In genomic region chr2:97792416-97792815, GRCh38 we compare ENCODE assay signal across 14 cellular contexts.
DNase-seq lines count a peak whose midpoint lies in the region; ATAC-seq and TF ChIP-seq lines count a peak whose summit lies in the region.
"Had no signal": no experiment of that assay in that cellular context is flagged by ENCODE, and none has a peak within 500 bp of the region (broad histone marks: within the 10 kb centered on the region; RNA-seq: fewer than 3 reads in every experiment).

No MANE protein-coding gene starts in this region.

- H3K4me2 ChIP-seq in PC-3 (ENCODE audit: low read length): no peak overlapping the region
- H3K4me2 ChIP-seq: A549, GM23338 had no signal

- H3K27ac Mint-ChIP-seq in Calu3 (ENCODE audit: unreplicated experiment) (no peak overlapping the region), neural crest cell (ENCODE audit: unreplicated experiment) (peak overlapping the region; percentile 78)
- H3K27ac Mint-ChIP-seq: CD14-positive monocyte; CD8-positive, alpha-beta T cell; GM23338 had no signal

- intact Hi-C loops in Calu3 (cut with micrococcal nuclease; ENCODE audit: unreplicated experiment): no loop called here
- intact Hi-C loops in PC-3 (cut with micrococcal nuclease): no loop called here
- intact Hi-C loops in sigmoid colon (cut with DNase I): no loop called here

- no peaks in the 10 kb centered on the region for H3K79me2 ChIP-seq in PC-3 (ENCODE audit: low read length)

- no peak for TF ChIP-seq EP300 in suprapubic skin (IDR thresholded peaks at IDR 0.05)
- TF ChIP-seq EP300 in sigmoid colon (IDR thresholded peaks at IDR 0.05): no peak

- H3K4me1 ChIP-seq in PC-3 (ENCODE audit: insufficient read depth, low read length) (peaks cover 6% of the 10 kb centered on the region), suprapubic skin (no peaks in the 10 kb centered on the region), sigmoid colon (no peaks in the 10 kb centered on the region)
- H3K4me1 ChIP-seq: A549, BE2C had no signal

- H3K9me3 ChIP-seq in PC-3 (ENCODE audit: low read length) (no peaks in the 10 kb centered on the region), suprapubic skin (no peaks in the 10 kb centered on the region), sigmoid colon (no peaks in the 10 kb centered on the region)
- H3K9me3 ChIP-seq: A549, BE2C had no signal

- H3K4me3 Mint-ChIP-seq in Calu3 (ENCODE audit: low read depth, unreplicated experiment): no peak overlapping the region
- no peak overlapping the region for H3K4me3 Mint-ChIP-seq in neural crest cell
- H3K4me3 Mint-ChIP-seq: CD14-positive monocyte; CD8-positive, alpha-beta T cell; GM23338 had no signal

- H3K27me3 Mint-ChIP-seq in Calu3 (ENCODE audit: unreplicated experiment): no peaks in the 10 kb centered on the region
- H3K27me3 Mint-ChIP-seq in neural crest cell (ENCODE audit: low read depth): no peaks in the 10 kb centered on the region

- POLR2A ChIA-PET in PC-3 (lab: Charles Lee; ENCODE audit: unreplicated experiment): no interaction called here

- CTCF ChIA-PET in Calu3 (lab: Charles Lee) (no interaction called here), PC-3 (lab: Charles Lee) (interaction anchor here (0.6 kb wide), 1 partner anchor 18 kb away, joined by 3 read pairs; no protein-coding TSS in a partner anchor)

- TF ChIP-seq POLR2A in suprapubic skin (IDR thresholded peaks at IDR 0.05) (no peak), sigmoid colon (IDR thresholded peaks at IDR 0.05) (no peak)

- DNase-seq in Calu3 (no peak), DMS79 (lab: John Stamatoyannopoulos, UW) (peak; percentile 80), PC-3 (no peak), neural crest cell (ENCODE audit: low read depth, low spot score) (no peak), suprapubic skin (ENCODE audit: low spot score in 2 of 2) (no peak), C1 segment of cervical spinal cord (lab: John Stamatoyannopoulos, UW) (no peak), sigmoid colon (no peak)
- DNase-seq: BE2C; CD8-positive, alpha-beta T cell; COR-L47; H7 had no signal

- no peaks in the 10 kb centered on the region for H4K20me1 ChIP-seq in PC-3 (ENCODE audit: low read length)

- H3K4me1 Mint-ChIP-seq in Calu3 (ENCODE audit: low read depth, unreplicated experiment) (no peaks in the 10 kb centered on the region), neural crest cell (no peaks in the 10 kb centered on the region)
- H3K4me1 Mint-ChIP-seq: CD14-positive monocyte, GM23338 had no signal

- H3K27ac ChIP-seq in PC-3 (ENCODE audit: low read length): no peak overlapping the region
- no peak overlapping the region for H3K27ac ChIP-seq in suprapubic skin
- H3K27ac ChIP-seq in sigmoid colon: no peak overlapping the region
- H3K27ac ChIP-seq: A549 had no signal

- H3K36me3 Mint-ChIP-seq in Calu3 (ENCODE audit: insufficient read depth, unreplicated experiment) (no peaks in the 10 kb centered on the region), neural crest cell (ENCODE audit: low read depth) (peaks cover 24% of the 10 kb centered on the region)

- H3F3A ChIP-seq in PC-3 (ENCODE audit: low read length, unreplicated experiment): no peaks in the 10 kb centered on the region

- no peaks in the 10 kb centered on the region for H3K27me3 ChIP-seq in PC-3 (ENCODE audit: low read length)
- no peaks in the 10 kb centered on the region for H3K27me3 ChIP-seq in suprapubic skin
- no peaks in the 10 kb centered on the region for H3K27me3 ChIP-seq in sigmoid colon
- H3K27me3 ChIP-seq: BE2C had no signal

- no peaks in the 10 kb centered on the region for H3K9me3 Mint-ChIP-seq in Calu3 (ENCODE audit: low read depth, unreplicated experiment)
- no peaks in the 10 kb centered on the region for H3K9me3 Mint-ChIP-seq in neural crest cell
- H3K9me3 Mint-ChIP-seq: CD14-positive monocyte; CD8-positive, alpha-beta T cell; GM23338 had no signal

- H3K4me3 ChIP-seq in PC-3 (ENCODE audit: low read length) (no peak overlapping the region), suprapubic skin (no peak overlapping the region), sigmoid colon (no peak overlapping the region)
- H3K4me3 ChIP-seq: A549, GM23338 had no signal

- TF ChIP-seq CTCF in Calu3 (IDR thresholded peaks at IDR 0.05; ENCODE audit: unreplicated experiment): no peak
- TF ChIP-seq CTCF in PC-3 (conservative IDR thresholded peaks at IDR 0.05; ENCODE audit: low read depth, low read length): no peak
- no peak for TF ChIP-seq CTCF in neural crest cell (conservative IDR thresholded peaks at IDR 0.05)
- no peak for TF ChIP-seq CTCF in suprapubic skin (IDR thresholded peaks at IDR 0.05)
- no peak for TF ChIP-seq CTCF in sigmoid colon (IDR thresholded peaks at IDR 0.05)

- peaks cover 23% of the 10 kb centered on the region; the same call in 1 of the 2 replicates for H3K36me3 ChIP-seq in PC-3 (ENCODE audit: low read depth, low read length)
- peaks cover 65% of the 10 kb centered on the region for H3K36me3 ChIP-seq in suprapubic skin
- H3K36me3 ChIP-seq in sigmoid colon: peaks cover 10 to 79% (median 19%) of the 10 kb centered on the region in 4 donors
- H3K36me3 ChIP-seq: BE2C had no signal

- no peaks in the 10 kb centered on the region for H3K9me2 ChIP-seq in PC-3 (replicated peaks; ENCODE audit: low read length)

- ATAC-seq in PC-3: no peak
- ATAC-seq: A549; CD8-positive, alpha-beta T cell; GM23338 had no signal

- no peak overlapping the region for H3K9ac ChIP-seq in PC-3 (ENCODE audit: low read length)

- BruUV-seq in Calu3 (replicated peaks; lab: Mats Ljungman, UMichigan) (TSS peak; percentile 66), PC-3 (replicated peaks; lab: Mats Ljungman, UMichigan) (TSS peak; percentile 31)

- no peak overlapping the region for H2AFZ ChIP-seq in PC-3 (ENCODE audit: low read length)
- H2AFZ ChIP-seq: GM23338 had no signal

- WGBS in suprapubic skin: 99% methylated on average over 14 of the region's 14 CpGs
- 95 to 96% methylated on average over 14 of the region's 14 CpGs for WGBS in sigmoid colon, 2 donors
